ENCODE assay signal across 1 cellular context in genomic region chr2:108560895-108561530, GRCh38.
TF ChIP-seq lines count a peak whose summit lies in the region.

No MANE protein-coding gene starts in this region.

TF ChIP-seq in GM12878, 131 proteins besides CTCF, POLR2A, EP300 and RAD21 (continued from another document):
- TF ChIP-seq ZNF592 (IDR thresholded peaks at IDR 0.05) (no peak), EGR1 (IDR thresholded peaks at IDR 0.05; ENCODE audit: borderline replicate concordance in 1 of 2, low read depth in 2 of 2, low read length in 2 of 2) (no peak), CREB1 (IDR thresholded peaks at IDR 0.05; ENCODE audit: low read depth) (no peak), BMI1 (IDR thresholded peaks at IDR 0.05; ENCODE audit: borderline replicate concordance) (no peak), BACH1 (IDR thresholded peaks at IDR 0.05; ENCODE audit: borderline replicate concordance) (no peak), EED (IDR thresholded peaks at IDR 0.05; ENCODE audit: low read depth) (no peak), JUND (IDR thresholded peaks at IDR 0.05; ENCODE audit: low read depth, low read length) (no peak), NFIC (IDR thresholded peaks at IDR 0.05; ENCODE audit: low read depth, low read length) (no peak)
